9 cellular contexts compared by ENCODE assay signal in genomic region chr4:42655248-42655647, GRCh38. TPM values are rescaled to one million over a fixed set of nuclear protein-coding genes. Genes with fewer than 3 reads are reported as not detected.
A peak's percentile ranks its signal among the peaks of the same experiment; 100 is the strongest.
DNase-seq lines count a peak whose midpoint lies in the region; ATAC-seq, FAIRE-seq and TF ChIP-seq lines count a peak whose summit lies in the region.
"Had no signal": no experiment of that assay in that cellular context is flagged by ENCODE, and none has a peak within 500 bp of the region (broad histone marks: within the 10 kb centered on the region; RNA-seq: fewer than 3 reads in every experiment).

No MANE protein-coding gene starts in this region.

- CTCF ChIA-PET in Calu3 (lab: Charles Lee), result no interaction called here

- H3K36me3 ChIP-seq in bronchial epithelial cell (ENCODE audit: control insufficient read depth, insufficient read depth, low read length) (no peaks in the 10 kb centered on the region), neutrophil (no peaks in the 10 kb centered on the region)

- DNase-seq in Calu3, result no peak
- DNase-seq in bronchial epithelial cell (ENCODE audit: low read depth), result peak; percentile 3
- no peak for DNase-seq in NCI-H187 (lab: John Stamatoyannopoulos, UW)
- no peak for DNase-seq in sciatic nerve (ENCODE audit: low spot score)
- DNase-seq: central memory CD4-positive, alpha-beta T cell had no signal

- H3K9me3 Mint-ChIP-seq in Calu3 (ENCODE audit: low read depth, unreplicated experiment) (peaks cover 12% of the 10 kb centered on the region), IgD-negative memory B cell (peaks cover 2 to 5% (median 2%) of the 10 kb centered on the region in 3 donors)

- H3K27me3 ChIP-seq in bronchial epithelial cell (ENCODE audit: control insufficient read depth, insufficient read depth, low read length) (peaks cover 6% of the 10 kb centered on the region), neutrophil (no peaks in the 10 kb centered on the region)

- peaks cover 29 to 36% of the 10 kb centered on the region in 2 experiments for H3K4me1 ChIP-seq in neutrophil (ENCODE audit: control insufficient read depth in 1 of 2, insufficient read depth in 1 of 2, low read depth in 1 of 2, low read length in 1 of 2)

- H3K36me3 Mint-ChIP-seq in Calu3 (ENCODE audit: insufficient read depth, unreplicated experiment), result peaks cover 23% of the 10 kb centered on the region
- H3K36me3 Mint-ChIP-seq in IgD-negative memory B cell, result peaks cover 13% of the 10 kb centered on the region

- intact Hi-C loops in Calu3 (cut with micrococcal nuclease; ENCODE audit: unreplicated experiment), result no loop called here
- intact Hi-C loops in sciatic nerve (cut with DNase I), result no loop called here

- H3K27me3 Mint-ChIP-seq in Calu3 (ENCODE audit: unreplicated experiment) (peaks cover 41% of the 10 kb centered on the region), IgD-negative memory B cell (no peaks in the 10 kb centered on the region)

- no peaks in the 10 kb centered on the region for H3K9me3 ChIP-seq in neutrophil

- H3K4me3 ChIP-seq in bronchial epithelial cell (ENCODE audit: low read depth, low read length), result no peak overlapping the region
- H3K4me3 ChIP-seq in neutrophil (ENCODE audit: low read depth in 1 of 2, low read length in 1 of 2), result peak overlapping the region; percentile 81

- H3K27ac Mint-ChIP-seq in Calu3 (ENCODE audit: unreplicated experiment) (no peak overlapping the region), IgD-negative memory B cell (peak overlapping the region in 1 of 3 donors; percentile 96)

- peak overlapping the region; percentile 97 for H3K27ac ChIP-seq in neutrophil

- H3K4me1 Mint-ChIP-seq in Calu3 (ENCODE audit: low read depth, unreplicated experiment) (peaks cover 18% of the 10 kb centered on the region), IgD-negative memory B cell (peaks cover 30 to 45% (median 38%) of the 10 kb centered on the region in 3 donors)

- H3K4me3 Mint-ChIP-seq in Calu3 (ENCODE audit: low read depth, unreplicated experiment) (peak overlapping the region; percentile 72), IgD-negative memory B cell (peak overlapping the region; percentile 96 to 99 (median 98))

- ATAC-seq in GM19467 (IDR thresholded peaks at IDR 0.05; ENCODE audit: unreplicated experiment) (no peak), GM21619 (IDR thresholded peaks at IDR 0.05; ENCODE audit: unreplicated experiment) (no peak), sciatic nerve (no peak)

- no peak for FAIRE-seq in bronchial epithelial cell (lab: Jason Lieb, UNC)

- no TSS peak for BruUV-seq in Calu3 (replicated peaks; lab: Mats Ljungman, UMichigan)

- TF ChIP-seq CTCF in Calu3 (IDR thresholded peaks at IDR 0.05; ENCODE audit: unreplicated experiment) (no peak), bronchial epithelial cell (IDR thresholded peaks at IDR 0.05; ENCODE audit: insufficient read depth, low read length, severe bottlenecking) (no peak), neutrophil (IDR thresholded peaks at IDR 0.05) (no peak)

RNA-seq across cellular contexts. Expression of gene ATP8A1, which starts 1.7 kb away (rescaled TPM):
- total RNA-seq in Calu3 (2022) (0.73 and 0.76 TPM in 2 replicates), bronchial epithelial cell (1.4 and 2.1 TPM in 2 replicates), sciatic nerve (54.6 TPM)
- polyA plus RNA-seq in IgD-negative memory B cell, result 15.0 TPM

Comparison
In these comparisons a context has a peak if more than half of its experiments do, and no peak if none do; other contexts are left out.
1. RNA of gene ATP8A1, which starts 1.7 kb away (total RNA-seq): 54.6 TPM in sciatic nerve (single experiment); 1.4 to 2.1 TPM in bronchial epithelial cell and 0.73 to 0.76 TPM in Calu3; every median in the first group is over 10 times any median in the second.